ENCODE assay signal across 8 cellular contexts in genomic region chr3:123586131-123586530, GRCh38. TPM values are rescaled to one million over a fixed set of nuclear protein-coding genes. Genes with fewer than 3 reads are reported as not detected.
A peak's percentile ranks its signal among the peaks of the same experiment; 100 is the strongest.
DNase-seq lines count a peak whose midpoint lies in the region; ATAC-seq and TF ChIP-seq lines count a peak whose summit lies in the region.

No MANE protein-coding gene starts in this region.

- H3K27ac ChIP-seq in SU-DHL-6 (ENCODE audit: low read depth, low read length), result 0 out of 2 replicates have a peak overlapping the region, but pooled peaks have one; percentile 34

- no peaks in the 10 kb centered on the region for H3K27me3 ChIP-seq in SU-DHL-6 (ENCODE audit: low read length)

- no peaks in the 10 kb centered on the region for H3K9me2 ChIP-seq in SU-DHL-6 (replicated peaks; ENCODE audit: insufficient read depth, low read length)

- peaks cover 7% of the 10 kb centered on the region for H3F3A ChIP-seq in SU-DHL-6 (ENCODE audit: insufficient read depth)

- 0 out of 2 replicates have a peak, but pooled peaks cover 7% of the 10 kb centered on the region for H3K36me3 ChIP-seq in SU-DHL-6 (ENCODE audit: low read length)

- H3K9me3 ChIP-seq in SU-DHL-6 (ENCODE audit: insufficient read depth, low read length), result peaks cover 7% of the 10 kb centered on the region; the same call in 1 of the 2 replicates

- H3K9ac ChIP-seq in SU-DHL-6 (ENCODE audit: low read length), result peak overlapping the region; percentile 69

- no peaks in the 10 kb centered on the region for H3K79me2 ChIP-seq in SU-DHL-6 (ENCODE audit: insufficient read depth, low read length)

- H4K20me1 ChIP-seq in SU-DHL-6 (ENCODE audit: low read depth, low read length), result no peaks in the 10 kb centered on the region

- DNase-seq in GM12864 (ENCODE audit: low read depth) (no peak), NCI-H146 (lab: John Stamatoyannopoulos, UW) (peak; percentile 98), cerebellum (ENCODE audit: low spot score) (peak; percentile 25), lung microvascular endothelial cell (ENCODE audit: low read depth in 2 of 2) (peak; percentile 44 to 63)
- DNase-seq in stimulated activated naive CD4-positive, alpha-beta T cell treated with Interleukin-2 at 50 U/mL for 16 hours (lab: John Stamatoyannopoulos, UW), result peak; percentile 27

- H3K4me3 ChIP-seq in GM12864 (ENCODE audit: low read depth, low read length) (peak overlapping the region; percentile 82), SU-DHL-6 (ENCODE audit: insufficient read depth, low read length, poor library complexity, severe bottlenecking) (peak overlapping the region; percentile 60)

- peak overlapping the region; percentile 68 for H3K4me2 ChIP-seq in SU-DHL-6 (ENCODE audit: low read depth, low read length, poor library complexity, severe bottlenecking)

- H2AFZ ChIP-seq in SU-DHL-6 (ENCODE audit: low read depth, low read length, severe bottlenecking), result peak overlapping the region; percentile 99

- ATAC-seq in GM19035 (IDR thresholded peaks at IDR 0.05; ENCODE audit: unreplicated experiment) (no peak), GM19455 (IDR thresholded peaks at IDR 0.05; ENCODE audit: unreplicated experiment) (no peak)

- TF ChIP-seq CTCF in GM12864 (IDR thresholded peaks at IDR 0.05; ENCODE audit: low read depth, low read length, missing control alignments), result no peak
- no peak for TF ChIP-seq CTCF in SU-DHL-6 (IDR thresholded peaks at IDR 0.05; ENCODE audit: insufficient read depth, low read length, poor library complexity, severe bottlenecking)

RNA-seq across cellular contexts. Expression of gene HACD2, which starts 1.3 kb away (rescaled TPM):
- total RNA-seq in cerebellum, result 35.4 TPM
- 13.5 and 22.4 TPM in 2 replicates for total RNA-seq in lung microvascular endothelial cell
